Comparison of ENCODE assay signal across 8 cellular contexts in the genomic region with DNA sequence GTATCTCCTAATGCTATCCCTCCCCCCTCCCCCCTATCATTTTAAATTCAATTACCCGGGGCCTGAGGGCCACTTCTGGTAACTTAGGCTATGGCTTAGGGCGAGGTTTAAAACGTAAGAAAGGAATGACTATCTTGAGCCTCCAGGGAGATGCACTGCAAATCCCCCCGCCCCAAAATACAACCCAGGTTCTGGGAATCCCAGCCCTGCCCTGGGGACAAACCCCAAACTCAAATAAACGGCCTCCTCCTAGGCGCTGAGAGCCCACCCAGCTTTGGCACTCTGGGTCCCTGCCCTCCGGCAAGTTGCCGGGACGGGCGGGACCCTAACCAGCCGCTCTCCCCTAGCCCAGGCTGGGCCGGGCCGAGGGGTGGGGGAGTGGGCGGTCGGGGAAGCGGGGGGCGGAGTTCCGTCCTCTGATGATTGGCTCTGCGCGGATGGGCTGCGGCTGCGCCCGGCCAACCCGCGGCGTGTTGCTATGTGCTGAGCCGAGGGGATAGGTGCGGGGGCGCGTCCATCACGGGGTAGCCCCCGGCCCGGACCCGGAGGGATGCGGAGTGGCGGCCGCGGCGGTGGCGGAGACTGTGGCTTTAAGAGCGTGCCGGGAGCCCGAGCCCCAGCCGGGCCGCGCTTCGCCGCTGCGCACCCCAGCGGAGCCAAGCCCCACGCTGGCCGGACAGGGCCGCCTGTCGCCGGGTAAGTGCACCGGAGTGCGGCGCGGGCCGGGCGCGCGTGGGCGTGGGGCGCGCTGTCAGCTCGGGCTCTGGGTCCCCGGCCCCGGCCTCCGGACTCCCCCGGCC. TPM values are rescaled to one million over a fixed set of nuclear protein-coding genes. Genes with fewer than 3 reads are reported as not detected.
A peak's percentile ranks its signal among the peaks of the same experiment; 100 is the strongest.
DNase-seq lines count a peak whose midpoint lies in the region; ATAC-seq, FAIRE-seq and TF ChIP-seq lines count a peak whose summit lies in the region.

A gene with protein sequence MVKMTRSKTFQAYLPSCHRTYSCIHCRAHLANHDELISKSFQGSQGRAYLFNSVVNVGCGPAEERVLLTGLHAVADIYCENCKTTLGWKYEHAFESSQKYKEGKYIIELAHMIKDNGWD (plus strand): TSS at position 527 of the 800 bp plus-strand sequence. CDS start 21,755 bp downstream, outside the sequence.

- H3K27ac ChIP-seq in A673 (ENCODE audit: low read depth, low read length, poor library complexity, severe bottlenecking): no peak within 1 kb of the TSS
- H3K27ac ChIP-seq in skin epidermis: peak within 1 kb of the TSS; percentile 78 to 96 (median 90)

- no peak for FAIRE-seq in bronchial epithelial cell (lab: Jason Lieb, UNC)

- peaks cover 3% of the 10 kb centered on the region for H3K4me1 ChIP-seq in A673 (ENCODE audit: insufficient read depth, low read length, poor library complexity, severe bottlenecking)

- CTCF ChIA-PET in A673 (lab: Charles Lee): no interaction called here
- CTCF ChIA-PET in WTC11 (lab: Charles Lee): interaction anchor here (1.6 to 2.2 kb wide), 3 partner anchors 20 to 190 kb away, joined by 9 to 11 read pairs (median 9); no protein-coding TSS in a partner anchor

- peak within 1 kb of the TSS; percentile 81 for H3K4me3 Mint-ChIP-seq in WTC11

- H3K36me3 ChIP-seq in A673 (ENCODE audit: insufficient read depth, low read length, poor library complexity, severe bottlenecking): no peaks in the 10 kb centered on the region
- H3K36me3 ChIP-seq in bronchial epithelial cell (ENCODE audit: control insufficient read depth, insufficient read depth, low read length): no peaks in the 10 kb centered on the region

- H3K4me1 Mint-ChIP-seq in WTC11: peaks cover 43% of the 10 kb centered on the region

- H3K4me3 ChIP-seq in A673 (ENCODE audit: low read depth, low read length, poor library complexity, severe bottlenecking): peak within 1 kb of the TSS; percentile 70
- peak within 1 kb of the TSS; percentile 68 for H3K4me3 ChIP-seq in bronchial epithelial cell (ENCODE audit: low read depth, low read length)
- peak within 1 kb of the TSS; percentile 88 to 99 (median 96) for H3K4me3 ChIP-seq in skin epidermis

- H3K27me3 ChIP-seq in A673 (replicated peaks; ENCODE audit: insufficient read depth, low read depth, low read length, poor library complexity) (peaks cover 41% of the 10 kb centered on the region), bronchial epithelial cell (ENCODE audit: control insufficient read depth, insufficient read depth, low read length) (peaks cover 2% of the 10 kb centered on the region)

- peak within 1 kb of the TSS; percentile 94 for H3K27ac Mint-ChIP-seq in WTC11

- no TSS peak for BruUV-seq in A673 (replicated peaks; lab: Mats Ljungman, UMichigan)

- H3K27me3 Mint-ChIP-seq in WTC11 (ENCODE audit: low read depth): peaks cover 32% of the 10 kb centered on the region

- DNase-seq in A673 (ENCODE audit: low spot score): peak; percentile 95
- peak; percentile 89 for DNase-seq in NCI-H226
- peak; percentile 98 for DNase-seq in WTC11 (ENCODE audit: low spot score)
- DNase-seq in bronchial epithelial cell (ENCODE audit: low read depth): peak; percentile 69
- peak; percentile 99 for DNase-seq in iPS-NIHi11 (ENCODE audit: low spot score)

- no peaks in the 10 kb centered on the region for H3K9me3 Mint-ChIP-seq in WTC11

- intact Hi-C loops in A673 (cut with micrococcal nuclease; ENCODE audit: unreplicated experiment): no loop called here

- no peaks in the 10 kb centered on the region for H3K9me3 ChIP-seq in A673 (ENCODE audit: low read depth, low read length, poor library complexity, severe bottlenecking)

- TF ChIP-seq CTCF in A673 (conservative IDR thresholded peaks at IDR 0.05; ENCODE audit: low read depth, low read length) (no peak), WTC11 (IDR thresholded peaks at IDR 0.05) (no peak), bronchial epithelial cell (IDR thresholded peaks at IDR 0.05; ENCODE audit: insufficient read depth, low read length, severe bottlenecking) (no peak)

- POLR2A ChIA-PET in A673 (lab: Charles Lee; ENCODE audit: low non-redundant PET): no interaction called here
- POLR2A ChIA-PET in WTC11 (lab: Charles Lee): no interaction called here

- ATAC-seq in GM18907 (IDR thresholded peaks at IDR 0.05; ENCODE audit: unreplicated experiment): peak; percentile 89
- peak; percentile 91 for ATAC-seq in HG03159 (IDR thresholded peaks at IDR 0.05; ENCODE audit: unreplicated experiment)
- peak; percentile 98 for ATAC-seq in WTC11

- H3K36me3 Mint-ChIP-seq in WTC11: no peaks in the 10 kb centered on the region

TF ChIP-seq in WTC11, 78 proteins besides CTCF, POLR2A, EP300 and RAD21:
- TF ChIP-seq NFYB (CRISPR knock-in tag; conservative IDR thresholded peaks at IDR 0.05; ENCODE audit: low read depth) (peak; percentile 97), RELA (CRISPR knock-in tag; IDR thresholded peaks at IDR 0.05; ENCODE audit: borderline replicate concordance) (no peak), FOXK1 (CRISPR knock-in tag; IDR thresholded peaks at IDR 0.05) (peak; percentile 47; the same call in 1 of the 2 replicates), SP1 (CRISPR knock-in tag; conservative IDR thresholded peaks at IDR 0.05) (peak; percentile 90), TP53 (CRISPR knock-in tag; IDR thresholded peaks at IDR 0.05) (peak; percentile 47; the same call in 1 of the 2 replicates)
- TF ChIP-seq, protein P1, sequence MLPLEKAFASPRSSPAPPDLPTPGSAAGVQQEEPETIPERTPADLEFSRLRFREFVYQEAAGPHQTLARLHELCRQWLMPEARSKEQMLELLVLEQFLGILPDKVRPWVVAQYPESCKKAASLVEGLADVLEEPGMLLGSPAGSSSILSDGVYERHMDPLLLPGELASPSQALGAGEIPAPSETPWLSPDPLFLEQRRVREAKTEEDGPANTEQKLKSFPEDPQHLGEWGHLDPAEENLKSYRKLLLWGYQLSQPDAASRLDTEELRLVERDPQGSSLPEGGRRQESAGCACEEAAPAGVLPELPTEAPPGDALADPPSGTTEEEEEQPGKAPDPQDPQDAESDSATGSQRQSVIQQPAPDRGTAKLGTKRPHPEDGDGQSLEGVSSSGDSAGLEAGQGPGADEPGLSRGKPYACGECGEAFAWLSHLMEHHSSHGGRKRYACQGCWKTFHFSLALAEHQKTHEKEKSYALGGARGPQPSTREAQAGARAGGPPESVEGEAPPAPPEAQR (CRISPR knock-in tag; IDR thresholded peaks at IDR 0.05): no peak
- TF ChIP-seq, protein P2, sequence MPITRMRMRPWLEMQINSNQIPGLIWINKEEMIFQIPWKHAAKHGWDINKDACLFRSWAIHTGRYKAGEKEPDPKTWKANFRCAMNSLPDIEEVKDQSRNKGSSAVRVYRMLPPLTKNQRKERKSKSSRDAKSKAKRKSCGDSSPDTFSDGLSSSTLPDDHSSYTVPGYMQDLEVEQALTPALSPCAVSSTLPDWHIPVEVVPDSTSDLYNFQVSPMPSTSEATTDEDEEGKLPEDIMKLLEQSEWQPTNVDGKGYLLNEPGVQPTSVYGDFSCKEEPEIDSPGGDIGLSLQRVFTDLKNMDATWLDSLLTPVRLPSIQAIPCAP (CRISPR knock-in tag; IDR thresholded peaks at IDR 0.05): no peak
- TF ChIP-seq, protein P3, sequence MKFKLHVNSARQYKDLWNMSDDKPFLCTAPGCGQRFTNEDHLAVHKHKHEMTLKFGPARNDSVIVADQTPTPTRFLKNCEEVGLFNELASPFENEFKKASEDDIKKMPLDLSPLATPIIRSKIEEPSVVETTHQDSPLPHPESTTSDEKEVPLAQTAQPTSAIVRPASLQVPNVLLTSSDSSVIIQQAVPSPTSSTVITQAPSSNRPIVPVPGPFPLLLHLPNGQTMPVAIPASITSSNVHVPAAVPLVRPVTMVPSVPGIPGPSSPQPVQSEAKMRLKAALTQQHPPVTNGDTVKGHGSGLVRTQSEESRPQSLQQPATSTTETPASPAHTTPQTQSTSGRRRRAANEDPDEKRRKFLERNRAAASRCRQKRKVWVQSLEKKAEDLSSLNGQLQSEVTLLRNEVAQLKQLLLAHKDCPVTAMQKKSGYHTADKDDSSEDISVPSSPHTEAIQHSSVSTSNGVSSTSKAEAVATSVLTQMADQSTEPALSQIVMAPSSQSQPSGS (CRISPR knock-in tag; IDR thresholded peaks at IDR 0.05; ENCODE audit: borderline replicate concordance, low read depth): no peak
TF ChIP-seq in WTC11: peak in this region for 4.

RNA-seq across cellular contexts. Expression of the gene that starts here (rescaled TPM):
- total RNA-seq in A673 (2021) (0.60 and 0.96 TPM in 2 replicates), WTC11 (2021) (2.2 to 3.1 TPM (median 2.5 TPM) in 3 replicates), bronchial epithelial cell (2.1 and 2.6 TPM in 2 replicates)

Comparison
In these comparisons a context has a peak if more than half of its experiments do, and no peak if none do; other contexts are left out.
1. Peak in DNase-seq and H3K4me3 ChIP-seq in A673; RNA of the gene not detected or under 1 TPM.